1 cellular context compared by ENCODE assay signal in the genomic region with DNA sequence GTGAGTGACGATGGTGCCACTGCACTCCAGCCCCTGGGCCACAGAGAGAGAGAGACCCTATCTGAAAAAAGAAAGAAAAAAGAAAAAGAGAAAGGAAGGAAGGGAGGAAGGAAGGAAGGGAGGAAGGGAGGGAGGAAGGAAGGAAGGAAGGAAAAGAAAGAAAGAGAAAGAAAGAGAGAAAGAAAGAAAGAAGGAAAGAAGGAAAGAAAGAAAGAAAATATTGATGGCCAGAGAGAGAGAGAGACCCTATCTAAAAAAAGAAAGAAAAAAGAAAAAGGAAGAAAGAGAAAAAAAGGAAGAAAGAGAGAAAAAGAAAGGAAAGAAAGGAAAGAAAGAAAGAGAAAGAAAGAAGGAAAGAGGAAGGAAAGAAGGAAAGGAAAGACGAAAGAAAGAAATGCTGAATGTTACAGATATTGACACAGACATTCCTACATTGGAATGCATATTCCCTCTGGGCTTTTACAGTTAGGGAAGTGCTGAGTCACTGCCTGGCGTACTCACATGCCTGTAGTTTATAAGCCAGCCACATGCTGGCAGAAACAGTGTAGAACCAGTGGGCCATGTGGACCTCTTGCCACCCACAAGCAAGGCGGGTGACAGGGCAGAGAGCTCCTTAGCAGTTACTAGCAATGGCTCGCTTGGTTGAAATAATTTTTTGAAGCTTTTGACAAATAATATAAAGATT.
TF ChIP-seq lines count a peak whose summit lies in the region.

No MANE protein-coding gene starts in this region.

TF ChIP-seq in HepG2, 621 proteins besides CTCF, POLR2A, EP300 and RAD21 (continued from another document and continues in another):
- TF ChIP-seq, protein P1, sequence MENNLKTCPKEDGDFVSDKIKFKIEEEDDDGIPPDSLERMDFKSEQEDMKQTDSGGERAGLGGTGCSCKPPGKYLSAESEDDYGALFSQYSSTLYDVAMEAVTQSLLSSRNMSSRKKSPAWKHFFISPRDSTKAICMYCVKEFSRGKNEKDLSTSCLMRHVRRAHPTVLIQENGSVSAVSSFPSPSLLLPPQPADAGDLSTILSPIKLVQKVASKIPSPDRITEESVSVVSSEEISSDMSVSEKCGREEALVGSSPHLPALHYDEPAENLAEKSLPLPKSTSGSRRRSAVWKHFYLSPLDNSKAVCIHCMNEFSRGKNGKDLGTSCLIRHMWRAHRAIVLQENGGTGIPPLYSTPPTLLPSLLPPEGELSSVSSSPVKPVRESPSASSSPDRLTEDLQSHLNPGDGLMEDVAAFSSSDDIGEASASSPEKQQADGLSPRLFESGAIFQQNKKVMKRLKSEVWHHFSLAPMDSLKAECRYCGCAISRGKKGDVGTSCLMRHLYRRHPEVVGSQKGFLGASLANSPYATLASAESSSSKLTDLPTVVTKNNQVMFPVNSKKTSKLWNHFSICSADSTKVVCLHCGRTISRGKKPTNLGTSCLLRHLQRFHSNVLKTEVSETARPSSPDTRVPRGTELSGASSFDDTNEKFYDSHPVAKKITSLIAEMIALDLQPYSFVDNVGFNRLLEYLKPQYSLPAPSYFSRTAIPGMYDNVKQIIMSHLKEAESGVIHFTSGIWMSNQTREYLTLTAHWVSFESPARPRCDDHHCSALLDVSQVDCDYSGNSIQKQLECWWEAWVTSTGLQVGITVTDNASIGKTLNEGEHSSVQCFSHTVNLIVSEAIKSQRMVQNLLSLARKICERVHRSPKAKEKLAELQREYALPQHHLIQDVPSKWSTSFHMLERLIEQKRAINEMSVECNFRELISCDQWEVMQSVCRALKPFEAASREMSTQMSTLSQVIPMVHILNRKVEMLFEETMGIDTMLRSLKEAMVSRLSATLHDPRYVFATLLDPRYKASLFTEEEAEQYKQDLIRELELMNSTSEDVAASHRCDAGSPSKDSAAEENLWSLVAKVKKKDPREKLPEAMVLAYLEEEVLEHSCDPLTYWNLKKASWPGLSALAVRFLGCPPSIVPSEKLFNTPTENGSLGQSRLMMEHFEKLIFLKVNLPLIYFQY (CRISPR knock-in tag; IDR thresholded peaks at IDR 0.05; ENCODE audit: borderline replicate concordance): no peak
- TF ChIP-seq FOXJ3 (CRISPR knock-in tag; IDR thresholded peaks at IDR 0.05; ENCODE audit: borderline replicate concordance): no peak
- TF ChIP-seq, protein P2, sequence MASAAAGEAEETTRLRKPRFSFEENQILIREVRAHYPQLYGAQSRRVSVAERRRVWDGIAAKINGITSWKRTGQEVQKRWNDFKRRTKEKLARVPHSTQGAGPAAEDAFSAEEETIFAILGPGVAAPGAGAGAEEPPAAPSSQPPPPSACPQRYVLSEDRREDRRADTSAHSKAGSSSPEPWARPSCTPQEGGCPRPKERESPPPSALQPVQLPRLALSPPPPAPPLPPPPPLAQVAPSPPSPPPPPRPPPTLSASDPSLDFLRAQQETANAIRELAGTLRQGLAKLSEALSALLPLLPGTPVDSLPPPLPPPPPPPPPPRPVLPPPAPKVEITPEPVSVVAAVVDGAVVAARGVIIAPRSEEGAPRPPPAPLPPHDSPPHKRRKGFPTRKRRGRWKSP (CRISPR knock-in tag; IDR thresholded peaks at IDR 0.05): no peak
- TF ChIP-seq ZNF232 (CRISPR knock-in tag; IDR thresholded peaks at IDR 0.05; ENCODE audit: borderline replicate concordance): no peak
- TF ChIP-seq MAFG (CRISPR knock-in tag; IDR thresholded peaks at IDR 0.05): peak; percentile 77; the same call in 1 of the 2 replicates
- TF ChIP-seq HHEX (CRISPR knock-in tag; IDR thresholded peaks at IDR 0.05): no peak
- TF ChIP-seq SP140L (CRISPR knock-in tag; IDR thresholded peaks at IDR 0.05; ENCODE audit: borderline replicate concordance): no peak
- no peak for TF ChIP-seq SIN3B (IDR thresholded peaks at IDR 0.05; ENCODE audit: low read length)
- TF ChIP-seq PAWR (CRISPR knock-in tag; IDR thresholded peaks at IDR 0.05; ENCODE audit: borderline replicate concordance): no peak
- no peak for TF ChIP-seq ZFP36L2 (CRISPR knock-in tag; IDR thresholded peaks at IDR 0.05)
- TF ChIP-seq, protein P3, sequence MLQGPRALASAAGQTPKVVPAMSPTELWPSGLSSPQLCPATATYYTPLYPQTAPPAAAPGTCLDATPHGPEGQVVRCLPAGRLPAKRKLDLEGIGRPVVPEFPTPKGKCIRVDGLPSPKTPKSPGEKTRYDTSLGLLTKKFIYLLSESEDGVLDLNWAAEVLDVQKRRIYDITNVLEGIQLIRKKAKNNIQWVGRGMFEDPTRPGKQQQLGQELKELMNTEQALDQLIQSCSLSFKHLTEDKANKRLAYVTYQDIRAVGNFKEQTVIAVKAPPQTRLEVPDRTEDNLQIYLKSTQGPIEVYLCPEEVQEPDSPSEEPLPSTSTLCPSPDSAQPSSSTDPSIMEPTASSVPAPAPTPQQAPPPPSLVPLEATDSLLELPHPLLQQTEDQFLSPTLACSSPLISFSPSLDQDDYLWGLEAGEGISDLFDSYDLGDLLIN (CRISPR knock-in tag; IDR thresholded peaks at IDR 0.05; ENCODE audit: borderline replicate concordance): no peak
- TF ChIP-seq, protein P4, sequence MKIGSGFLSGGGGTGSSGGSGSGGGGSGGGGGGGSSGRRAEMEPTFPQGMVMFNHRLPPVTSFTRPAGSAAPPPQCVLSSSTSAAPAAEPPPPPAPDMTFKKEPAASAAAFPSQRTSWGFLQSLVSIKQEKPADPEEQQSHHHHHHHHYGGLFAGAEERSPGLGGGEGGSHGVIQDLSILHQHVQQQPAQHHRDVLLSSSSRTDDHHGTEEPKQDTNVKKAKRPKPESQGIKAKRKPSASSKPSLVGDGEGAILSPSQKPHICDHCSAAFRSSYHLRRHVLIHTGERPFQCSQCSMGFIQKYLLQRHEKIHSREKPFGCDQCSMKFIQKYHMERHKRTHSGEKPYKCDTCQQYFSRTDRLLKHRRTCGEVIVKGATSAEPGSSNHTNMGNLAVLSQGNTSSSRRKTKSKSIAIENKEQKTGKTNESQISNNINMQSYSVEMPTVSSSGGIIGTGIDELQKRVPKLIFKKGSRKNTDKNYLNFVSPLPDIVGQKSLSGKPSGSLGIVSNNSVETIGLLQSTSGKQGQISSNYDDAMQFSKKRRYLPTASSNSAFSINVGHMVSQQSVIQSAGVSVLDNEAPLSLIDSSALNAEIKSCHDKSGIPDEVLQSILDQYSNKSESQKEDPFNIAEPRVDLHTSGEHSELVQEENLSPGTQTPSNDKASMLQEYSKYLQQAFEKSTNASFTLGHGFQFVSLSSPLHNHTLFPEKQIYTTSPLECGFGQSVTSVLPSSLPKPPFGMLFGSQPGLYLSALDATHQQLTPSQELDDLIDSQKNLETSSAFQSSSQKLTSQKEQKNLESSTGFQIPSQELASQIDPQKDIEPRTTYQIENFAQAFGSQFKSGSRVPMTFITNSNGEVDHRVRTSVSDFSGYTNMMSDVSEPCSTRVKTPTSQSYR (CRISPR knock-in tag; IDR thresholded peaks at IDR 0.05; ENCODE audit: borderline replicate concordance): no peak
- TF ChIP-seq MTA3 (CRISPR knock-in tag; IDR thresholded peaks at IDR 0.05): no peak
- TF ChIP-seq, protein P5, sequence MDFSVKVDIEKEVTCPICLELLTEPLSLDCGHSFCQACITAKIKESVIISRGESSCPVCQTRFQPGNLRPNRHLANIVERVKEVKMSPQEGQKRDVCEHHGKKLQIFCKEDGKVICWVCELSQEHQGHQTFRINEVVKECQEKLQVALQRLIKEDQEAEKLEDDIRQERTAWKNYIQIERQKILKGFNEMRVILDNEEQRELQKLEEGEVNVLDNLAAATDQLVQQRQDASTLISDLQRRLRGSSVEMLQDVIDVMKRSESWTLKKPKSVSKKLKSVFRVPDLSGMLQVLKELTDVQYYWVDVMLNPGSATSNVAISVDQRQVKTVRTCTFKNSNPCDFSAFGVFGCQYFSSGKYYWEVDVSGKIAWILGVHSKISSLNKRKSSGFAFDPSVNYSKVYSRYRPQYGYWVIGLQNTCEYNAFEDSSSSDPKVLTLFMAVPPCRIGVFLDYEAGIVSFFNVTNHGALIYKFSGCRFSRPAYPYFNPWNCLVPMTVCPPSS (IDR thresholded peaks at IDR 0.05): no peak
- no peak for TF ChIP-seq ZNF343 (CRISPR knock-in tag; IDR thresholded peaks at IDR 0.05)
- no peak for TF ChIP-seq KLF16 (CRISPR knock-in tag; IDR thresholded peaks at IDR 0.05)
- no peak for TF ChIP-seq RNF2 (conservative IDR thresholded peaks at IDR 0.05; ENCODE audit: low read depth)
- TF ChIP-seq ZNF670 (CRISPR knock-in tag; IDR thresholded peaks at IDR 0.05; ENCODE audit: borderline replicate concordance): no peak
- TF ChIP-seq ZNF598 (CRISPR knock-in tag; IDR thresholded peaks at IDR 0.05; ENCODE audit: borderline replicate concordance): no peak
- TF ChIP-seq RFXANK (CRISPR knock-in tag; IDR thresholded peaks at IDR 0.05): no peak
- TF ChIP-seq, protein P6, sequence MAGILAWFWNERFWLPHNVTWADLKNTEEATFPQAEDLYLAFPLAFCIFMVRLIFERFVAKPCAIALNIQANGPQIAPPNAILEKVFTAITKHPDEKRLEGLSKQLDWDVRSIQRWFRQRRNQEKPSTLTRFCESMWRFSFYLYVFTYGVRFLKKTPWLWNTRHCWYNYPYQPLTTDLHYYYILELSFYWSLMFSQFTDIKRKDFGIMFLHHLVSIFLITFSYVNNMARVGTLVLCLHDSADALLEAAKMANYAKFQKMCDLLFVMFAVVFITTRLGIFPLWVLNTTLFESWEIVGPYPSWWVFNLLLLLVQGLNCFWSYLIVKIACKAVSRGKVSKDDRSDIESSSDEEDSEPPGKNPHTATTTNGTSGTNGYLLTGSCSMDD (CRISPR knock-in tag; IDR thresholded peaks at IDR 0.05): no peak
- TF ChIP-seq, protein P7, sequence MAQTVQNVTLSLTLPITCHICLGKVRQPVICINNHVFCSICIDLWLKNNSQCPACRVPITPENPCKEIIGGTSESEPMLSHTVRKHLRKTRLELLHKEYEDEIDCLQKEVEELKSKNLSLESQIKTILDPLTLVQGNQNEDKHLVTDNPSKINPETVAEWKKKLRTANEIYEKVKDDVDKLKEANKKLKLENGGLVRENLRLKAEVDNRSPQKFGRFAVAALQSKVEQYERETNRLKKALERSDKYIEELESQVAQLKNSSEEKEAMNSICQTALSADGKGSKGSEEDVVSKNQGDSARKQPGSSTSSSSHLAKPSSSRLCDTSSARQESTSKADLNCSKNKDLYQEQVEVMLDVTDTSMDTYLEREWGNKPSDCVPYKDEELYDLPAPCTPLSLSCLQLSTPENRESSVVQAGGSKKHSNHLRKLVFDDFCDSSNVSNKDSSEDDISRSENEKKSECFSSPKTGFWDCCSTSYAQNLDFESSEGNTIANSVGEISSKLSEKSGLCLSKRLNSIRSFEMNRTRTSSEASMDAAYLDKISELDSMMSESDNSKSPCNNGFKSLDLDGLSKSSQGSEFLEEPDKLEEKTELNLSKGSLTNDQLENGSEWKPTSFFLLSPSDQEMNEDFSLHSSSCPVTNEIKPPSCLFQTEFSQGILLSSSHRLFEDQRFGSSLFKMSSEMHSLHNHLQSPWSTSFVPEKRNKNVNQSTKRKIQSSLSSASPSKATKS (CRISPR knock-in tag; IDR thresholded peaks at IDR 0.05): no peak
- no peak for TF ChIP-seq SMAD3 (CRISPR knock-in tag; IDR thresholded peaks at IDR 0.05)
- TF ChIP-seq NFYB (CRISPR knock-in tag; IDR thresholded peaks at IDR 0.05): no peak
- no peak for TF ChIP-seq ZNF850 (CRISPR knock-in tag; conservative IDR thresholded peaks at IDR 0.05)
- TF ChIP-seq, protein P8, sequence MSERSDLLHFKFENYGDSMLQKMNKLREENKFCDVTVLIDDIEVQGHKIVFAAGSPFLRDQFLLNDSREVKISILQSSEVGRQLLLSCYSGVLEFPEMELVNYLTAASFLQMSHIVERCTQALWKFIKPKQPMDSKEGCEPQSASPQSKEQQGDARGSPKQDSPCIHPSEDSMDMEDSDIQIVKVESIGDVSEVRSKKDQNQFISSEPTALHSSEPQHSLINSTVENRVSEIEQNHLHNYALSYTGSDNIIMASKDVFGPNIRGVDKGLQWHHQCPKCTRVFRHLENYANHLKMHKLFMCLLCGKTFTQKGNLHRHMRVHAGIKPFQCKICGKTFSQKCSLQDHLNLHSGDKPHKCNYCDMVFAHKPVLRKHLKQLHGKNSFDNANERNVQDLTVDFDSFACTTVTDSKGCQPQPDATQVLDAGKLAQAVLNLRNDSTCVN (CRISPR knock-in tag; IDR thresholded peaks at IDR 0.05; ENCODE audit: borderline replicate concordance): no peak
- TF ChIP-seq CHD4 (IDR thresholded peaks at IDR 0.05; ENCODE audit: borderline replicate concordance, low read length): no peak
- TF ChIP-seq, protein P9, sequence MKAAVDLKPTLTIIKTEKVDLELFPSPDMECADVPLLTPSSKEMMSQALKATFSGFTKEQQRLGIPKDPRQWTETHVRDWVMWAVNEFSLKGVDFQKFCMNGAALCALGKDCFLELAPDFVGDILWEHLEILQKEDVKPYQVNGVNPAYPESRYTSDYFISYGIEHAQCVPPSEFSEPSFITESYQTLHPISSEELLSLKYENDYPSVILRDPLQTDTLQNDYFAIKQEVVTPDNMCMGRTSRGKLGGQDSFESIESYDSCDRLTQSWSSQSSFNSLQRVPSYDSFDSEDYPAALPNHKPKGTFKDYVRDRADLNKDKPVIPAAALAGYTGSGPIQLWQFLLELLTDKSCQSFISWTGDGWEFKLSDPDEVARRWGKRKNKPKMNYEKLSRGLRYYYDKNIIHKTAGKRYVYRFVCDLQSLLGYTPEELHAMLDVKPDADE (CRISPR knock-in tag; IDR thresholded peaks at IDR 0.05): no peak
- peak; percentile 99 for TF ChIP-seq NFE2L2 (IDR thresholded peaks at IDR 0.05; ENCODE audit: low read length)
- TF ChIP-seq ZNF550 (CRISPR knock-in tag; IDR thresholded peaks at IDR 0.05; ENCODE audit: borderline replicate concordance): no peak
- TF ChIP-seq SSRP1 (CRISPR knock-in tag; IDR thresholded peaks at IDR 0.05): no peak
- TF ChIP-seq KLF6 (CRISPR knock-in tag; IDR thresholded peaks at IDR 0.05): no peak
- no peak for TF ChIP-seq HOXA9 (CRISPR knock-in tag; IDR thresholded peaks at IDR 0.05; ENCODE audit: borderline replicate concordance)
- TF ChIP-seq REPIN1 (CRISPR knock-in tag; IDR thresholded peaks at IDR 0.05; ENCODE audit: borderline replicate concordance, low read depth): no peak
- TF ChIP-seq ZNF274 (CRISPR knock-in tag; IDR thresholded peaks at IDR 0.05): no peak
- TF ChIP-seq YY1 (IDR thresholded peaks at IDR 0.05; ENCODE audit: insufficient read depth, insufficient replicate concordance, low read depth, low read length): no peak
- no peak for TF ChIP-seq FOXA1 (IDR thresholded peaks at IDR 0.05)
- peak; percentile 56 for TF ChIP-seq FOXA1 (CRISPR knock-in tag; IDR thresholded peaks at IDR 0.05)
- no peak for TF ChIP-seq MBNL3 (CRISPR knock-in tag; conservative IDR thresholded peaks at IDR 0.05)
- TF ChIP-seq FOXP1 (IDR thresholded peaks at IDR 0.05): no peak
- TF ChIP-seq FOXP1 (CRISPR knock-in tag; IDR thresholded peaks at IDR 0.05): no peak
